ENCODE assay signal across 1 cellular context in the genomic region with DNA sequence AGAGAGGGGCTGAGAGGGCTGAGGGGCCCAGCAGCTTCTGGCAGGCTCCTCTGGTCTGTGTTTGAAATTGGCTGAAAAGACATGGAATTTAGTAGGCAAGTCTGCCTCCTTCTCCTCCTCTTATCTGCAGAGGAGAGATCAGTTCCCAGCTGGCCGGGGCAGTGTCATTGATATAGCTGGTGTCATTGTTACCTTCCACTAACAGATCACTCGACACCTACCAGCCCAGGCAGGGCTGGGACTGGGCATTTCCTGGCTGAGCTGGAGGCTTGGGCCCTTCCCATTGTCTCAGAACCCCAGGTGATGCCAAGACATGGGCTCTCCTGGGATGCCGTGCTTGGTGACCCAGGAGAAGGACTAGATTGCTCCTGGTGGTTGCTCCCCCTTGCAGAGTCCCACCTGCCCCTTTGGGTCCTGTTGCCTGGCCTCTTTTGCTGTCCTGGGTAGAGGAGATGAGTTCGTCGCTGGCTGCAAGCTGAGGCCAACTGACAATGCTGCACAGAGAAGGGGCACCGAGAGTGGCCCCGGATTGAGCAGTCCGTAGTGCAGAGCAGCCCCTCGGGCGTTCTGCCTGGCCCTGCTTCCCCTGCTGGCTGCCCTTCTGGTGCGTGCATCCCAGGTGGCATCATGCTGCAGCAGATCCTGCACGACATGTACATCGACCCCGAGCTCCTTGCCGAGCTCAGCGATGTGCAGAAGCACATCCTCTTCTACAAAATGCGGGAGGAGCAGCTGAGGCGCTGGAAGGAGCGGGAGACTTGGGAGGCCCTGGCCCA.
TF ChIP-seq lines count a peak whose summit lies in the region.

SH2D4B (plus strand) TSS at position 198 of the 776 bp plus-strand sequence; CDS start at position 628, 430 bp downstream.

TF ChIP-seq in endothelial cell of umbilical vein, 7 proteins besides CTCF, POLR2A, EP300 and RAD21 (continued from another document):
- TF ChIP-seq GATA2 (IDR thresholded peaks at IDR 0.05; ENCODE audit: insufficient read depth, insufficient read length, low read depth, low read length), result no peak
- TF ChIP-seq JUN (IDR thresholded peaks at IDR 0.05; ENCODE audit: borderline replicate concordance, insufficient read depth, insufficient read length, low read depth), result no peak
